Comparison of ENCODE assay signal across 14 cellular contexts in genomic region chr1:26350701-26351590, GRCh38. TPM values are rescaled to one million over a fixed set of nuclear protein-coding genes. Genes with fewer than 3 reads are reported as not detected.
A peak's percentile ranks its signal among the peaks of the same experiment; 100 is the strongest.
DNase-seq lines count a peak whose midpoint lies in the region; ATAC-seq, FAIRE-seq and TF ChIP-seq lines count a peak whose summit lies in the region.
"Had no signal": no experiment of that assay in that cellular context is flagged by ENCODE, and none has a peak within 500 bp of the region (broad histone marks: within the 10 kb centered on the region; RNA-seq: fewer than 3 reads in every experiment).

No MANE protein-coding gene starts in this region.

- H2AFZ ChIP-seq in endothelial cell of umbilical vein (ENCODE audit: low read depth, low read length), result no peak overlapping the region

- H3K4me1 ChIP-seq in endothelial cell of umbilical vein (ENCODE audit: control insufficient read depth, extremely low read depth, insufficient read depth, low read length), result peaks cover 15% of the 10 kb centered on the region
- peaks cover 29% of the 10 kb centered on the region for H3K4me1 ChIP-seq in mesodermal cell (ENCODE audit: control insufficient read depth, insufficient read depth, low read length, poor library complexity, severe bottlenecking)
- peaks cover 5% of the 10 kb centered on the region for H3K4me1 ChIP-seq in SJCRH30

- H3K27ac ChIP-seq in endothelial cell of umbilical vein (ENCODE audit: insufficient read depth, low read depth, low read length) (peak overlapping the region; percentile 51), mesodermal cell (ENCODE audit: low read depth, low read length, severe bottlenecking) (peak overlapping the region; percentile 96), SJCRH30 (no peak overlapping the region)

- POLR2A ChIA-PET in endothelial cell of umbilical vein (lab: Charles Lee), result no interaction called here

- H3K9me3 ChIP-seq in endothelial cell of umbilical vein (replicated peaks; ENCODE audit: control insufficient read depth, insufficient read depth, low read length) (no peaks in the 10 kb centered on the region), mesodermal cell (ENCODE audit: control insufficient read depth, low read length) (no peaks in the 10 kb centered on the region), SJCRH30 (replicated peaks) (no peaks in the 10 kb centered on the region)

- WGBS in mesodermal cell (ENCODE audit: insufficient coverage in 2 of 2), 2 experiments, result 47 to 70% methylated on average over 5 to 8 of the region's 9 CpGs

- H3K4me3 ChIP-seq in endothelial cell of umbilical vein (replicated peaks in 1 of 3; ENCODE audit: insufficient read depth in 1 of 3, low read depth in 1 of 3, low read length in 3 of 3), result no peak overlapping the region
- no peak overlapping the region for H3K4me3 ChIP-seq in mesodermal cell (ENCODE audit: extremely low read depth, insufficient read depth, low read length, poor library complexity, severe bottlenecking)
- no peak overlapping the region for H3K4me3 ChIP-seq in SJCRH30

- H3K9ac ChIP-seq in endothelial cell of umbilical vein (replicated peaks; ENCODE audit: extremely low read depth, insufficient read depth, low read length), result peak overlapping the region; percentile 41

- no peak for TF ChIP-seq POLR2A in endothelial cell of umbilical vein (IDR thresholded peaks at IDR 0.05; ENCODE audit: low read depth, low read length)

- intact Hi-C loops in endothelial cell of umbilical vein (cut with micrococcal nuclease), result no loop called here

- H3K36me3 ChIP-seq in endothelial cell of umbilical vein (ENCODE audit: control insufficient read depth in 2 of 2, extremely low read depth in 1 of 2, insufficient read depth in 2 of 2, low read length in 2 of 2) (no peaks in the 10 kb centered on the region), mesodermal cell (ENCODE audit: control insufficient read depth, insufficient read depth, low read length) (no peaks in the 10 kb centered on the region), SJCRH30 (no peaks in the 10 kb centered on the region)

- no peak for TF ChIP-seq CTCF in endothelial cell of umbilical vein (IDR thresholded peaks at IDR 0.05; ENCODE audit: extremely low read depth in 1 of 2, insufficient read depth in 1 of 2, low read depth in 1 of 2, low read length in 2 of 2)

- no peaks in the 10 kb centered on the region for H4K20me1 ChIP-seq in endothelial cell of umbilical vein (replicated peaks; ENCODE audit: control insufficient read depth, extremely low read depth, insufficient read depth, low read length)

- ATAC-seq in GM18873 (IDR thresholded peaks at IDR 0.05; ENCODE audit: low FRiP score, unreplicated experiment) (no peak), HG02678 (IDR thresholded peaks at IDR 0.05; ENCODE audit: unreplicated experiment) (no peak)
- ATAC-seq: activated CD8-positive, alpha-beta T cell treated with anti-CD3 and anti-CD28 coated beads for 36 hours had no signal

- FAIRE-seq in endothelial cell of umbilical vein (lab: Jason Lieb, UNC), result peak; percentile 76

- dilution Hi-C loops in endothelial cell of umbilical vein (cut with MboI; ENCODE audit: extremely low pct_ligation_motif_present, low sequenced_read_pairs), result no loop called here

- in situ Hi-C loops in Caki2 (cut with HindIII; ENCODE audit: low pct_unique_long_range_greater_than_20kb, low sequenced_read_pairs), result no loop called here

- no peaks in the 10 kb centered on the region for H3K9me1 ChIP-seq in endothelial cell of umbilical vein (replicated peaks; ENCODE audit: control insufficient read depth, extremely low read depth, insufficient read depth, low read length)

- CTCF ChIA-PET in endothelial cell of umbilical vein (lab: Charles Lee), result interaction anchor here (0.6 to 1.5 kb wide), 5 partner anchors 11 to 66 kb away, joined by 3 to 6 read pairs (median 4); no protein-coding TSS in a partner anchor

- H3K27me3 ChIP-seq in endothelial cell of umbilical vein (ENCODE audit: control insufficient read depth in 2 of 2, insufficient read depth in 2 of 2, low read length in 2 of 2), result no peaks in the 10 kb centered on the region
- H3K27me3 ChIP-seq in SJCRH30, result peaks cover 23% of the 10 kb centered on the region

- peak overlapping the region; percentile 42 for H3K4me2 ChIP-seq in endothelial cell of umbilical vein (ENCODE audit: insufficient read depth, low read length)

- peak; percentile 44 for DNase-seq in Caki2 (ENCODE audit: low read depth)
- DNase-seq in LoVo (ENCODE audit: low spot score), result peak; percentile 74
- peak; percentile 72 for DNase-seq in endothelial cell of umbilical vein (ENCODE audit: low read depth, low spot score)
- no peak for DNase-seq in SIG-M5 (lab: John Stamatoyannopoulos, UW)
- DNase-seq in SJCRH30, result no peak
- DNase-seq: activated CD8-positive, alpha-beta T cell treated with anti-CD3 and anti-CD28 coated beads for 36 hours; activated naive CD4-positive, alpha-beta T cell; DND-41; NCI-H187 treated with DMSO at 0.1 percent for 48 hours; T-helper 1 cell had no signal

- H3K79me2 ChIP-seq in endothelial cell of umbilical vein (ENCODE audit: control insufficient read depth, insufficient read depth, low read length), result no peaks in the 10 kb centered on the region

- no TSS peak for BruUV-seq in endothelial cell of umbilical vein (replicated peaks; lab: Mats Ljungman, UMichigan)

RNA-seq across cellular contexts. Expression of gene CRYBG2, which starts 3.0 kb away (rescaled TPM):
- total RNA-seq in Caki2 (2014; rRNA removed; shearing (Covaris generic); ENCODE audit: low replicate concordance), result 13.2 TPM in 1 of 2 replicates, not detected in the other
- not detected in 2 replicates for total RNA-seq in endothelial cell of umbilical vein
- not detected in 2 replicates for polyA plus RNA-seq in endothelial cell of umbilical vein
- polyA plus RNA-seq in endothelial cell of umbilical vein (2011; cell fraction: cytosol; rRNA removed), result not detected in 2 replicates
- polyA plus RNA-seq in endothelial cell of umbilical vein (2011; cell fraction: nucleus; rRNA removed), result not detected in 2 replicates
- not detected in 2 replicates for polyA plus RNA-seq in endothelial cell of umbilical vein (2012)
- not detected in 2 replicates for polyA minus RNA-seq in endothelial cell of umbilical vein
- polyA minus RNA-seq in endothelial cell of umbilical vein (2011; cell fraction: cytosol; rRNA and poly(A)+ RNA removed), result 1.3 TPM
- not detected in 2 replicates for polyA minus RNA-seq in endothelial cell of umbilical vein (2011; cell fraction: nucleus; rRNA and poly(A)+ RNA removed)
- polyA plus RNA-seq in mesodermal cell (2013, experiment 1 of 2), result 1.7 TPM
- 2.9 TPM for polyA plus RNA-seq in mesodermal cell (2013, experiment 2 of 2)
- total RNA-seq in SJCRH30 (2014; rRNA removed; shearing (Covaris generic)), result not detected in 2 replicates

RNA-seq across cellular contexts. Expression of gene ZNF683, which starts 21.6 kb away (rescaled TPM):
- not detected in 2 replicates for total RNA-seq in Caki2 (2014; rRNA removed; shearing (Covaris generic); ENCODE audit: low replicate concordance)
- not detected in 2 replicates for total RNA-seq in endothelial cell of umbilical vein
- polyA plus RNA-seq in endothelial cell of umbilical vein, result not detected in 2 replicates
- polyA plus RNA-seq in endothelial cell of umbilical vein (2011; cell fraction: cytosol; rRNA removed), result not detected in 2 replicates
- polyA plus RNA-seq in endothelial cell of umbilical vein (2011; cell fraction: nucleus; rRNA removed), result not detected in 2 replicates
- polyA plus RNA-seq in endothelial cell of umbilical vein (2012), result not detected in 2 replicates
- not detected in 2 replicates for polyA minus RNA-seq in endothelial cell of umbilical vein
- polyA minus RNA-seq in endothelial cell of umbilical vein (2011; cell fraction: cytosol; rRNA and poly(A)+ RNA removed), result not detected
- not detected in 2 replicates for polyA minus RNA-seq in endothelial cell of umbilical vein (2011; cell fraction: nucleus; rRNA and poly(A)+ RNA removed)
- not detected for polyA plus RNA-seq in mesodermal cell (2013, experiment 1 of 2)
- not detected for polyA plus RNA-seq in mesodermal cell (2013, experiment 2 of 2)
- total RNA-seq in SJCRH30 (2014; rRNA removed; shearing (Covaris generic)), result not detected in 2 replicates

RNA-seq across cellular contexts. Expression of gene CD52, which starts 33.2 kb away (rescaled TPM):
- not detected in 2 replicates for total RNA-seq in Caki2 (2014; rRNA removed; shearing (Covaris generic); ENCODE audit: low replicate concordance)
- total RNA-seq in endothelial cell of umbilical vein, result not detected in 2 replicates
- polyA plus RNA-seq in endothelial cell of umbilical vein, result not detected in 2 replicates
- polyA plus RNA-seq in endothelial cell of umbilical vein (2011; cell fraction: cytosol; rRNA removed), result not detected in 2 replicates
- polyA plus RNA-seq in endothelial cell of umbilical vein (2011; cell fraction: nucleus; rRNA removed), result not detected in 2 replicates
- polyA plus RNA-seq in endothelial cell of umbilical vein (2012), result not detected in 2 replicates
- 1.1 and 2.9 TPM in 2 replicates for polyA minus RNA-seq in endothelial cell of umbilical vein
- polyA minus RNA-seq in endothelial cell of umbilical vein (2011; cell fraction: cytosol; rRNA and poly(A)+ RNA removed), result not detected
- not detected in 2 replicates for polyA minus RNA-seq in endothelial cell of umbilical vein (2011; cell fraction: nucleus; rRNA and poly(A)+ RNA removed)
- 3.0 TPM for polyA plus RNA-seq in mesodermal cell (2013, experiment 1 of 2)
- polyA plus RNA-seq in mesodermal cell (2013, experiment 2 of 2), result 3.5 TPM
- total RNA-seq in SJCRH30 (2014; rRNA removed; shearing (Covaris generic)), result not detected in 2 replicates

RNA-seq across cellular contexts. Expression of gene UBXN11, which starts 44.5 kb away (rescaled TPM):
- 4.2 and 12.1 TPM in 2 replicates for total RNA-seq in Caki2 (2014; rRNA removed; shearing (Covaris generic); ENCODE audit: low replicate concordance)
- 11.9 and 15.6 TPM in 2 replicates for total RNA-seq in endothelial cell of umbilical vein
- polyA plus RNA-seq in endothelial cell of umbilical vein, result 14.6 and 14.8 TPM in 2 replicates
- 6.9 and 10.7 TPM in 2 replicates for polyA plus RNA-seq in endothelial cell of umbilical vein (2011; cell fraction: cytosol; rRNA removed)
- 87.9 and 92.8 TPM in 2 replicates for polyA plus RNA-seq in endothelial cell of umbilical vein (2011; cell fraction: nucleus; rRNA removed)
- polyA plus RNA-seq in endothelial cell of umbilical vein (2012), result 8.7 and 8.9 TPM in 2 replicates
- polyA minus RNA-seq in endothelial cell of umbilical vein, result 11.1 and 13.5 TPM in 2 replicates
- polyA minus RNA-seq in endothelial cell of umbilical vein (2011; cell fraction: cytosol; rRNA and poly(A)+ RNA removed), result 19.5 TPM
- polyA minus RNA-seq in endothelial cell of umbilical vein (2011; cell fraction: nucleus; rRNA and poly(A)+ RNA removed), result 10.3 and 17.6 TPM in 2 replicates
- polyA plus RNA-seq in mesodermal cell (2013, experiment 1 of 2), result 10.6 TPM
- polyA plus RNA-seq in mesodermal cell (2013, experiment 2 of 2), result 8.5 TPM
- total RNA-seq in SJCRH30 (2014; rRNA removed; shearing (Covaris generic)), result 3.5 and 5.3 TPM in 2 replicates

RNA-seq across cellular contexts. Expression of gene LIN28A, which starts 59.7 kb away (rescaled TPM):
- total RNA-seq in Caki2 (2014; rRNA removed; shearing (Covaris generic); ENCODE audit: low replicate concordance), result not detected in 2 replicates
- not detected in 2 replicates for total RNA-seq in endothelial cell of umbilical vein
- 0.10 and 0.11 TPM in 2 replicates for polyA plus RNA-seq in endothelial cell of umbilical vein
- 0.01 TPM in 1 of 2 replicates, not detected in the other for polyA plus RNA-seq in endothelial cell of umbilical vein (2011; cell fraction: cytosol; rRNA removed)
- not detected in 2 replicates for polyA plus RNA-seq in endothelial cell of umbilical vein (2011; cell fraction: nucleus; rRNA removed)
- not detected in 2 replicates for polyA plus RNA-seq in endothelial cell of umbilical vein (2012)
- not detected in 2 replicates for polyA minus RNA-seq in endothelial cell of umbilical vein
- not detected for polyA minus RNA-seq in endothelial cell of umbilical vein (2011; cell fraction: cytosol; rRNA and poly(A)+ RNA removed)
- not detected in 2 replicates for polyA minus RNA-seq in endothelial cell of umbilical vein (2011; cell fraction: nucleus; rRNA and poly(A)+ RNA removed)
- 195 TPM for polyA plus RNA-seq in mesodermal cell (2013, experiment 1 of 2)
- polyA plus RNA-seq in mesodermal cell (2013, experiment 2 of 2), result 203 TPM
- total RNA-seq in SJCRH30 (2014; rRNA removed; shearing (Covaris generic)), result not detected in 2 replicates
- total RNA-seq: activated CD8-positive, alpha-beta T cell treated with anti-CD3 and anti-CD28 coated beads for 36 hours; ureter had no signal

Comparison
In these comparisons a context has a peak if more than half of its experiments do, and no peak if none do; other contexts are left out.
1. DNase-seq: peak in Caki2 (single experiment), LoVo (single experiment) and endothelial cell of umbilical vein (single experiment); none in SIG-M5 (single experiment) and SJCRH30 (0 of 2).